In genomic region chr6:1386310-1386709, GRCh38 we compare ENCODE assay signal across 24 cellular contexts.
"Had no signal": no experiment of that assay in that cellular context is flagged by ENCODE, and none has a peak within 500 bp of the region (broad histone marks: within the 10 kb centered on the region; RNA-seq: fewer than 3 reads in every experiment).

No MANE protein-coding gene starts in this region.

- ATAC-seq: activated naive CD8-positive, alpha-beta T cell treated with anti-CD3 and anti-CD28 coated beads, Interleukin-2, amount 50 U/mL, for 24 hours; activated T-cell treated with anti-CD3 and anti-CD28 coated beads, Interleukin-2, amount 50 U/mL, for 4 hours; left lobe of liver; naive thymus-derived CD4-positive, alpha-beta T cell; right lobe of liver; stimulated activated memory B cell treated with anti-CD40 and anti-IgM and Interleukin-4, amounts not matched to agents 10 μg/mL and 1 μg/mL and 100 μg/mL, for 72 hours had no signal

- H3K27ac ChIP-seq: brain microvascular endothelial cell, ovary, right lobe of liver had no signal

- DNase-seq: activated CD4-positive, alpha-beta T cell treated with anti-CD3 and anti-CD28 coated beads, Interleukin-2, amount 10 ng/mL, durations not matched to agents 24 days and 14 days; activated CD8-positive, alpha-beta memory T cell treated with anti-CD3 and anti-CD28 coated beads, Interleukin-2, amount 50 U/mL, for 4 hours; activated naive CD4-positive, alpha-beta T cell treated with anti-CD3 and anti-CD28 coated beads, Interleukin-2, amount 10 ng/mL, durations not matched to agents 7 days and 5 days; activated naive CD8-positive, alpha-beta T cell treated with anti-CD3 and anti-CD28 coated beads, Interleukin-2, amount 50 U/mL, for 24 hours; activated T-cell treated with anti-CD3 and anti-CD28 coated beads, Interleukin-2, amount 50 U/mL, for 4 hours; aorta; brain microvascular endothelial cell; central memory CD4-positive, alpha-beta T cell; cortex of kidney; effector CD8-positive, alpha-beta T cell; glutamatergic neuron; hypothalamus; kidney; mammary epithelial cell; midbrain; naive thymus-derived CD4-positive, alpha-beta T cell; ovary; right lobe of liver; stimulated activated CD4-positive, alpha-beta T cell treated with anti-CD3 and anti-CD28 coated beads, Interleukin-4, amount 100 ng/mL, for 24 hours; T-helper 1 cell; T-helper 9 cell had no signal

- H3K36me3 ChIP-seq: brain microvascular endothelial cell, ovary, right lobe of liver had no signal

- H3K9me3 ChIP-seq: ovary, right lobe of liver had no signal

- H3K4me3 ChIP-seq: ovary, right lobe of liver, smooth muscle cell had no signal
